Comparison of ENCODE assay signal across 7 cellular contexts in genomic region chr9:1869843-1870242, GRCh38.
DNase-seq lines count a peak whose midpoint lies in the region; ATAC-seq, FAIRE-seq and TF ChIP-seq lines count a peak whose summit lies in the region.

No MANE protein-coding gene starts in this region.

- peak; percentile 56 for TF ChIP-seq CTCF in epithelial cell of esophagus (IDR thresholded peaks at IDR 0.05; ENCODE audit: insufficient read depth, low read depth, low read length, missing control alignments)

- WGBS in small intestine, 3 donors: 51 to 52% (median 52%) methylated on average over 6 of the region's 6 CpGs

- ATAC-seq in GM18873 (IDR thresholded peaks at IDR 0.05; ENCODE audit: low FRiP score, unreplicated experiment) (peak; percentile 95), HG03045 (IDR thresholded peaks at IDR 0.05; ENCODE audit: unreplicated experiment) (peak; percentile 67)

- H3K27me3 ChIP-seq in small intestine (ENCODE audit: control insufficient read depth in 2 of 2, insufficient read depth in 2 of 2, low read length in 2 of 2): no peaks in the 10 kb centered on the region

- no peaks in the 10 kb centered on the region for H3K36me3 ChIP-seq in small intestine (ENCODE audit: control insufficient read depth in 2 of 2, insufficient read depth in 2 of 2, low read length in 2 of 2)

- H3K4me3 ChIP-seq in epithelial cell of esophagus (ENCODE audit: low read length) (no peak overlapping the region), small intestine (ENCODE audit: low read depth in 1 of 2, low read length in 2 of 2) (no peak overlapping the region)

- H3K4me1 ChIP-seq in small intestine (ENCODE audit: control insufficient read depth in 2 of 2, insufficient read depth in 1 of 2, low read depth in 1 of 2, low read length in 1 of 2): no peaks in the 10 kb centered on the region

- H3K9me3 ChIP-seq in small intestine (ENCODE audit: control insufficient read depth, low read depth): no peaks in the 10 kb centered on the region

- DNase-seq in Daoy (ENCODE audit: low read depth): peak; percentile 44
- DNase-seq in NCI-H82 (lab: John Stamatoyannopoulos, UW): peak; percentile 30
- DNase-seq in epithelial cell of esophagus (ENCODE audit: low read depth): peak; percentile 42
- DNase-seq in small intestine: peak; percentile 5
- no peak for DNase-seq in cortex of kidney (lab: John Stamatoyannopoulos, UW)

- FAIRE-seq in small intestine (lab: Jason Lieb, UNC): no peak

- no peak overlapping the region for H3K27ac ChIP-seq in small intestine (ENCODE audit: low read depth in 1 of 2, low read length in 1 of 2)
